In genomic region chr5:93532370-93532769, GRCh38 we compare ENCODE assay signal across 9 cellular contexts. TPM values are rescaled to one million over a fixed set of nuclear protein-coding genes. Genes with fewer than 3 reads are reported as not detected.
A peak's percentile ranks its signal among the peaks of the same experiment; 100 is the strongest.
DNase-seq lines count a peak whose midpoint lies in the region; ATAC-seq and TF ChIP-seq lines count a peak whose summit lies in the region.
"Had no signal": no experiment of that assay in that cellular context is flagged by ENCODE, and none has a peak within 500 bp of the region (broad histone marks: within the 10 kb centered on the region; RNA-seq: fewer than 3 reads in every experiment).

No MANE protein-coding gene starts in this region.

- peaks cover 4% of the 10 kb centered on the region for H3K36me3 ChIP-seq in breast epithelium

- TF ChIP-seq CTCF in breast epithelium (IDR thresholded peaks at IDR 0.05) = no peak

- peaks cover 3 to 10% of the 10 kb centered on the region in 2 donors for H3K9me3 ChIP-seq in breast epithelium

- no peak for ATAC-seq in activated naive CD8-positive, alpha-beta T cell treated with anti-CD3 and anti-CD28 coated beads, Interleukin-2, amount 50 U/mL, for 24 hours
- ATAC-seq in HG02884 (IDR thresholded peaks at IDR 0.05; ENCODE audit: unreplicated experiment) (no peak), HG03469 (IDR thresholded peaks at IDR 0.05; ENCODE audit: unreplicated experiment) (no peak)

- no peaks in the 10 kb centered on the region for H3K4me1 Mint-ChIP-seq in activated naive CD8-positive, alpha-beta T cell treated with anti-CD3 and anti-CD28 coated beads, Interleukin-2, amount 50 U/mL, for 24 hours

- no peak overlapping the region for H3K27ac Mint-ChIP-seq in activated naive CD8-positive, alpha-beta T cell treated with anti-CD3 and anti-CD28 coated beads, Interleukin-2, amount 50 U/mL, for 24 hours

- H3K4me1 ChIP-seq in breast epithelium = no peaks in the 10 kb centered on the region

- no peak overlapping the region for H3K4me3 ChIP-seq in breast epithelium

- intact Hi-C loops in breast epithelium (cut with DNase I; ENCODE audit: low total_unique reads) = no loop called here

- H3K27me3 Mint-ChIP-seq in activated naive CD8-positive, alpha-beta T cell treated with anti-CD3 and anti-CD28 coated beads, Interleukin-2, amount 50 U/mL, for 24 hours = peaks cover 5% of the 10 kb centered on the region

- peak; percentile 57 for DNase-seq in HS-5 (ENCODE audit: low read depth)
- DNase-seq in breast epithelium (ENCODE audit: low spot score in 2 of 2) = peak in 1 of 2 donors; percentile 73
- peak; percentile 99 for DNase-seq in iris pigment epithelial cell (ENCODE audit: low read depth)
- peak; percentile 92 for DNase-seq in stromal cell of bone marrow (ENCODE audit: low read depth)
- DNase-seq in activated naive CD8-positive, alpha-beta T cell treated with anti-CD3 and anti-CD28 coated beads, Interleukin-2, amount 50 U/mL, for 24 hours = no peak
- no peak for DNase-seq in activated CD4-positive, CD25-positive, alpha-beta regulatory T cell (lab: John Stamatoyannopoulos, UW)
- DNase-seq: activated T-cell treated with anti-CD3 and anti-CD28 coated beads, Interleukin-2, amount 50 U/mL, for 48 hours had no signal

- TF ChIP-seq POLR2A in breast epithelium (IDR thresholded peaks at IDR 0.05) = no peak

- no peak overlapping the region for H3K4me3 Mint-ChIP-seq in activated naive CD8-positive, alpha-beta T cell treated with anti-CD3 and anti-CD28 coated beads, Interleukin-2, amount 50 U/mL, for 24 hours

- H3K9me3 Mint-ChIP-seq in activated naive CD8-positive, alpha-beta T cell treated with anti-CD3 and anti-CD28 coated beads, Interleukin-2, amount 50 U/mL, for 24 hours = peaks cover 10% of the 10 kb centered on the region

- H3K36me3 Mint-ChIP-seq in activated naive CD8-positive, alpha-beta T cell treated with anti-CD3 and anti-CD28 coated beads, Interleukin-2, amount 50 U/mL, for 24 hours (ENCODE audit: low read depth) = no peaks in the 10 kb centered on the region

- peak overlapping the region; percentile 43 to 75 for H3K27ac ChIP-seq in breast epithelium

- no peaks in the 10 kb centered on the region for H3K27me3 ChIP-seq in breast epithelium

RNA-seq across cellular contexts. Expression of gene NR2F1-AS1, which starts 48.6 kb away (rescaled TPM):
- total RNA-seq in breast epithelium = 10 to 100 TPM in 2 of 3 donors, 1 to 10 TPM in 1; 7.0 to 17.4 (median 15.2) TPM

RNA-seq across cellular contexts. Expression of gene NR2F1, which starts 50.7 kb away (rescaled TPM):
- total RNA-seq in breast epithelium = 10 to 100 TPM in 2 of 3 donors, 1 to 10 TPM in 1; 4.6 to 63.6 (median 59.1) TPM

Comparison
In these comparisons a context has a peak if more than half of its experiments do, and no peak if none do; other contexts are left out.
1. DNase-seq: peak in HS-5 (single experiment), iris pigment epithelial cell (single experiment) and stromal cell of bone marrow (single experiment); none in activated naive CD8-positive, alpha-beta T cell treated with anti-CD3 and anti-CD28 coated beads, Interleukin-2, amount 50 U/mL, for 24 hours (single experiment) and activated CD4-positive, CD25-positive, alpha-beta regulatory T cell (0 of 4).